In genomic region chr3:52150357-52150756, GRCh38 we compare ENCODE assay signal across 35 cellular contexts. TPM values are rescaled to one million over a fixed set of nuclear protein-coding genes. Genes with fewer than 3 reads are reported as not detected.
"Had no signal": no experiment of that assay in that cellular context is flagged by ENCODE, and none has a peak within 500 bp of the region (broad histone marks: within the 10 kb centered on the region; RNA-seq: fewer than 3 reads in every experiment).

No MANE protein-coding gene starts in this region.

- ATAC-seq: activated CD4-positive, alpha-beta T cell treated with anti-CD3 and anti-CD28 coated beads for 36 hours; activated CD8-positive, alpha-beta memory T cell treated with anti-CD3 and anti-CD28 coated beads, Interleukin-2, amount 10 ng/mL, durations not matched to agents 7 days and 5 days; activated CD8-positive, alpha-beta T cell treated with anti-CD3 and anti-CD28 coated beads, Interleukin-2, amount 10 ng/mL, durations not matched to agents 7 days and 5 days; activated naive CD4-positive, alpha-beta T cell treated with anti-CD3 and anti-CD28 coated beads, Interleukin-2, amount 50 U/mL, for 72 hours; effector memory CD8-positive, alpha-beta T cell; foreskin keratinocyte; gastrocnemius medialis; heart left ventricle; T-helper 17 cell had no signal

- FAIRE-seq: colon had no signal

- H3K4me3 Mint-ChIP-seq: activated CD4-positive, alpha-beta memory T cell treated with anti-CD3 and anti-CD28 coated beads for 36 hours; activated CD4-positive, alpha-beta T cell treated with anti-CD3 and anti-CD28 coated beads for 36 hours; activated CD4-positive, alpha-beta T cell treated with anti-CD3 and anti-CD28 coated beads, Interleukin-2, amount 10 ng/mL, durations not matched to agents 24 days and 14 days; activated CD8-positive, alpha-beta memory T cell treated with anti-CD3 and anti-CD28 coated beads, Interleukin-2, amount 10 ng/mL, durations not matched to agents 7 days and 5 days; activated CD8-positive, alpha-beta T cell treated with anti-CD3 and anti-CD28 coated beads, Interleukin-2, amount 10 ng/mL, durations not matched to agents 7 days and 5 days; activated naive CD4-positive, alpha-beta T cell treated with anti-CD3 and anti-CD28 coated beads, Interleukin-2, amount 10 ng/mL, durations not matched to agents 7 days and 5 days; activated naive CD8-positive, alpha-beta T cell treated with anti-CD3 and anti-CD28 coated beads, Interleukin-2, amount 10 ng/mL, durations not matched to agents 7 days and 5 days; activated T-helper 1 cell treated with anti-CD3 and anti-CD28 coated beads, Interleukin-12 subunit alpha, Interleukin-12 subunit beta, Interleukin-2, Interleukin-4 antibody, amounts not matched to agents 30 ng/mL and 10 ng/mL and 1 ng/mL, durations not matched to agents 14 hours and 24 hours and 36 hours; brain; central memory CD8-positive, alpha-beta T cell; effector memory CD8-positive, alpha-beta T cell; T-helper 17 cell; T-helper 2 cell treated with Interferon-gamma antibody and Interleukin-4, amounts not matched to agents 5 μg/mL and 100 μg/mL, for 36 hours had no signal

- H3K9me3 Mint-ChIP-seq: activated CD4-positive, alpha-beta memory T cell treated with anti-CD3 and anti-CD28 coated beads for 36 hours; activated CD4-positive, alpha-beta T cell treated with anti-CD3 and anti-CD28 coated beads, Interleukin-2, amount 10 ng/mL, durations not matched to agents 24 days and 14 days; activated naive CD4-positive, alpha-beta T cell treated with anti-CD3 and anti-CD28 coated beads, Interleukin-2, amount 10 ng/mL, durations not matched to agents 7 days and 5 days; activated naive CD4-positive, alpha-beta T cell treated with anti-CD3 and anti-CD28 coated beads, Interleukin-2, amount 50 U/mL, for 72 hours; activated naive CD8-positive, alpha-beta T cell treated with anti-CD3 and anti-CD28 coated beads, Interleukin-2, amount 10 ng/mL, durations not matched to agents 7 days and 5 days; activated T-helper 1 cell treated with anti-CD3 and anti-CD28 coated beads, Interleukin-12 subunit alpha, Interleukin-12 subunit beta, Interleukin-2, Interleukin-4 antibody, amounts not matched to agents 30 ng/mL and 10 ng/mL and 1 ng/mL, durations not matched to agents 14 hours and 24 hours and 36 hours; brain; central memory CD8-positive, alpha-beta T cell; effector memory CD8-positive, alpha-beta T cell; T-helper 2 cell treated with Interferon-gamma antibody and Interleukin-4, amounts not matched to agents 5 μg/mL and 100 μg/mL, for 36 hours had no signal

- H3K9me3 ChIP-seq: ascending aorta, breast epithelium, esophagus muscularis mucosa, gastrocnemius medialis, heart left ventricle had no signal

- H3K27me3 ChIP-seq: ascending aorta, breast epithelium, esophagus muscularis mucosa, foreskin keratinocyte, gastrocnemius medialis, heart left ventricle had no signal

- H3K4me3 ChIP-seq: ascending aorta, breast epithelium, esophagus muscularis mucosa, gastrocnemius medialis, heart left ventricle had no signal

- H3K27ac ChIP-seq: ascending aorta, breast epithelium, esophagus muscularis mucosa, foreskin keratinocyte, gastrocnemius medialis, heart left ventricle had no signal

- DNase-seq: activated CD4-positive, alpha-beta memory T cell treated with anti-CD3 and anti-CD28 coated beads for 36 hours; activated CD4-positive, alpha-beta T cell treated with anti-CD3 and anti-CD28 coated beads for 36 hours; activated CD4-positive, alpha-beta T cell treated with anti-CD3 and anti-CD28 coated beads, Interleukin-2, amount 10 ng/mL, durations not matched to agents 24 days and 14 days; activated CD4-positive, CD25-positive, alpha-beta regulatory T cell; activated CD4-positive, CD25-positive, alpha-beta regulatory T cell treated with anti-CD3 and anti-CD28 coated beads, Interleukin-2, amount 50 U/mL, for 72 hours; activated CD8-positive, alpha-beta memory T cell treated with anti-CD3 and anti-CD28 coated beads, Interleukin-2, amount 10 ng/mL, durations not matched to agents 7 days and 5 days; activated CD8-positive, alpha-beta memory T cell treated with anti-CD3 and anti-CD28 coated beads, Interleukin-2, amount 50 U/mL, for 4 hours; activated CD8-positive, alpha-beta T cell treated with anti-CD3 and anti-CD28 coated beads, Interleukin-2, amount 10 ng/mL, durations not matched to agents 7 days and 5 days; activated gamma-delta T cell; activated naive CD4-positive, alpha-beta T cell; activated naive CD4-positive, alpha-beta T cell treated with anti-CD3 and anti-CD28 coated beads, Interleukin-2, amount 10 ng/mL, durations not matched to agents 7 days and 5 days; activated naive CD8-positive, alpha-beta T cell treated with anti-CD3 and anti-CD28 coated beads, Interleukin-2, amount 10 ng/mL, durations not matched to agents 7 days and 5 days; activated T-cell treated with anti-CD3 and anti-CD28 coated beads, Interleukin-2, amount 50 U/mL, for 1 hour; activated T-cell treated with anti-CD3 and anti-CD28 coated beads, Interleukin-2, amount 50 U/mL, for 48 hours; cortex of kidney; dermis blood vessel endothelial cell; effector CD4-positive, alpha-beta T cell; effector memory CD8-positive, alpha-beta T cell; erythroblast; foreskin keratinocyte; gastrocnemius medialis; glutamatergic neuron; heart left ventricle; T-helper 1 cell; T-helper 17 cell; T1000 had no signal

- H3K36me3 ChIP-seq: ascending aorta, breast epithelium, esophagus muscularis mucosa, gastrocnemius medialis had no signal

- H3K36me3 Mint-ChIP-seq: brain had no signal

- H3K27ac Mint-ChIP-seq: activated CD4-positive, alpha-beta memory T cell treated with anti-CD3 and anti-CD28 coated beads for 36 hours; activated CD4-positive, alpha-beta T cell treated with anti-CD3 and anti-CD28 coated beads for 36 hours; activated CD4-positive, alpha-beta T cell treated with anti-CD3 and anti-CD28 coated beads, Interleukin-2, amount 10 ng/mL, durations not matched to agents 24 days and 14 days; activated CD8-positive, alpha-beta memory T cell treated with anti-CD3 and anti-CD28 coated beads, Interleukin-2, amount 10 ng/mL, durations not matched to agents 7 days and 5 days; activated CD8-positive, alpha-beta T cell treated with anti-CD3 and anti-CD28 coated beads, Interleukin-2, amount 10 ng/mL, durations not matched to agents 7 days and 5 days; activated naive CD4-positive, alpha-beta T cell treated with anti-CD3 and anti-CD28 coated beads, Interleukin-2, amount 10 ng/mL, durations not matched to agents 7 days and 5 days; activated naive CD8-positive, alpha-beta T cell treated with anti-CD3 and anti-CD28 coated beads, Interleukin-2, amount 10 ng/mL, durations not matched to agents 7 days and 5 days; activated T-helper 1 cell treated with anti-CD3 and anti-CD28 coated beads, Interleukin-12 subunit alpha, Interleukin-12 subunit beta, Interleukin-2, Interleukin-4 antibody, amounts not matched to agents 30 ng/mL and 10 ng/mL and 1 ng/mL, durations not matched to agents 14 hours and 24 hours and 36 hours; brain; effector memory CD8-positive, alpha-beta T cell; T-helper 17 cell; T-helper 2 cell treated with Interferon-gamma antibody and Interleukin-4, amounts not matched to agents 5 μg/mL and 100 μg/mL, for 36 hours had no signal

- H3K27me3 Mint-ChIP-seq: activated CD4-positive, alpha-beta memory T cell treated with anti-CD3 and anti-CD28 coated beads for 36 hours; activated CD4-positive, alpha-beta T cell treated with anti-CD3 and anti-CD28 coated beads for 36 hours; activated CD4-positive, alpha-beta T cell treated with anti-CD3 and anti-CD28 coated beads, Interleukin-2, amount 10 ng/mL, durations not matched to agents 24 days and 14 days; activated CD8-positive, alpha-beta memory T cell treated with anti-CD3 and anti-CD28 coated beads, Interleukin-2, amount 10 ng/mL, durations not matched to agents 7 days and 5 days; activated naive CD4-positive, alpha-beta T cell treated with anti-CD3 and anti-CD28 coated beads, Interleukin-2, amount 10 ng/mL, durations not matched to agents 7 days and 5 days; activated naive CD8-positive, alpha-beta T cell treated with anti-CD3 and anti-CD28 coated beads, Interleukin-2, amount 10 ng/mL, durations not matched to agents 7 days and 5 days; central memory CD8-positive, alpha-beta T cell; effector memory CD8-positive, alpha-beta T cell; T-helper 17 cell had no signal

RNA-seq across cellular contexts. Expression of gene POC1A, which starts 3.9 kb away (rescaled TPM):
- total RNA-seq: ascending aorta had no signal
